ENCODE assay signal across 1 cellular context in genomic region chr2:9375857-9376428, GRCh38.
TF ChIP-seq lines count a peak whose summit lies in the region.

No MANE protein-coding gene starts in this region.

TF ChIP-seq in HepG2, 621 proteins besides CTCF, POLR2A, EP300 and RAD21:
- no peak for TF ChIP-seq ZSCAN31 (CRISPR knock-in tag; IDR thresholded peaks at IDR 0.05; ENCODE audit: low read depth)
- no peak for TF ChIP-seq FLYWCH1 (CRISPR knock-in tag; IDR thresholded peaks at IDR 0.05)
- TF ChIP-seq ZNF780A (CRISPR knock-in tag; IDR thresholded peaks at IDR 0.05): no peak
- TF ChIP-seq IRX3 (CRISPR knock-in tag; IDR thresholded peaks at IDR 0.05; ENCODE audit: borderline replicate concordance, low read depth): no peak
- TF ChIP-seq ZEB1 (IDR thresholded peaks at IDR 0.05; ENCODE audit: insufficient replicate concordance, low read depth): no peak
- no peak for TF ChIP-seq NFE2L2 (IDR thresholded peaks at IDR 0.05; ENCODE audit: low read length)
- TF ChIP-seq ARID3A (IDR thresholded peaks at IDR 0.05; ENCODE audit: low read depth, low read length): no peak
- no peak for TF ChIP-seq ARNT (IDR thresholded peaks at IDR 0.05)
- TF ChIP-seq CBX2 (IDR thresholded peaks at IDR 0.05; ENCODE audit: low read depth, low read length): no peak
- no peak for TF ChIP-seq CBX2 (CRISPR knock-in tag; IDR thresholded peaks at IDR 0.05; ENCODE audit: low read depth)
TF ChIP-seq in HepG2: peak in this region for 0.
